Comparison of ENCODE assay signal across 1 cellular context in genomic region chr17:20207295-20207985, GRCh38.
TF ChIP-seq lines count a peak whose summit lies in the region.

No MANE protein-coding gene starts in this region.

TF ChIP-seq in A549, 52 proteins besides CTCF, POLR2A, EP300 and RAD21:
- TF ChIP-seq BHLHE40 (IDR thresholded peaks at IDR 0.05; ENCODE audit: low read depth, low read length): no peak
- TF ChIP-seq MAFK (IDR thresholded peaks at IDR 0.05; ENCODE audit: partially characterized antibody): no peak
- no peak for TF ChIP-seq ZFP36 (IDR thresholded peaks at IDR 0.05; ENCODE audit: borderline replicate concordance, partially characterized antibody)
- TF ChIP-seq ATOH8 (CRISPR knock-in tag; IDR thresholded peaks at IDR 0.05; ENCODE audit: low read depth): no peak
- no peak for TF ChIP-seq FOSB (CRISPR knock-in tag; IDR thresholded peaks at IDR 0.05)
- TF ChIP-seq NPAS2 (CRISPR knock-in tag; IDR thresholded peaks at IDR 0.05; ENCODE audit: borderline replicate concordance): no peak
